Comparison of ENCODE assay signal across 9 cellular contexts in genomic region chr11:114180301-114181055, GRCh38.
DNase-seq lines count a peak whose midpoint lies in the region; ATAC-seq lines count a peak whose summit lies in the region.
"Had no signal": no experiment of that assay in that cellular context is flagged by ENCODE, and none has a peak within 500 bp of the region (broad histone marks: within the 10 kb centered on the region; RNA-seq: fewer than 3 reads in every experiment).

No MANE protein-coding gene starts in this region.

- ATAC-seq in central memory CD8-positive, alpha-beta T cell (replicated peaks; ENCODE audit: extremely low read depth, poor library complexity, severe bottlenecking), result no peak
- ATAC-seq in HG02938 (IDR thresholded peaks at IDR 0.05; ENCODE audit: unreplicated experiment), result no peak

- peaks cover 47% of the 10 kb centered on the region for H3K4me1 Mint-ChIP-seq in central memory CD8-positive, alpha-beta T cell

- no peaks in the 10 kb centered on the region for H3K27me3 Mint-ChIP-seq in central memory CD8-positive, alpha-beta T cell

- H3K4me1 ChIP-seq in urinary bladder (ENCODE audit: insufficient read depth), result no peaks in the 10 kb centered on the region

- H3K27ac Mint-ChIP-seq in central memory CD8-positive, alpha-beta T cell (ENCODE audit: low read depth), result peak overlapping the region; percentile 69

- peaks cover 4% of the 10 kb centered on the region for H3K36me3 Mint-ChIP-seq in central memory CD8-positive, alpha-beta T cell (ENCODE audit: insufficient read depth)

- DNase-seq in NCI-H1105 treated with DMSO at 0.1 percent for 48 hours (lab: John Stamatoyannopoulos, UW) (peak; percentile 42), NCI-H1105 (lab: John Stamatoyannopoulos, UW) (no peak), NCI-H345 treated with DMSO at 0.1 percent for 48 hours (lab: John Stamatoyannopoulos, UW; ENCODE audit: unreplicated experiment) (peak; percentile 43), medulla oblongata (ENCODE audit: extremely low spot score) (peak; percentile 71), GDM1 (lab: John Stamatoyannopoulos, UW) (no peak)
- DNase-seq in central memory CD8-positive, alpha-beta T cell (ENCODE audit: low spot score in 2 of 2), result no peak

- 75% methylated on average over 7 of the region's 7 CpGs for WGBS in urinary bladder

- H3K27ac ChIP-seq in urinary bladder (ENCODE audit: low read depth), result peak overlapping the region; percentile 76
- H3K27ac ChIP-seq: BLaER1 treated with 17β-estradiol and CSF1 and Interleukin-3, amounts not matched to agents 10 nM and 100 nM had no signal

- no peaks in the 10 kb centered on the region for H3K36me3 ChIP-seq in urinary bladder (ENCODE audit: insufficient read depth)
- H3K36me3 ChIP-seq: BLaER1 treated with 17β-estradiol and CSF1 and Interleukin-3, amounts not matched to agents 10 nM and 100 nM had no signal

- H3K4me3 ChIP-seq in urinary bladder (ENCODE audit: low read depth, low read length), result no peak overlapping the region
- H3K4me3 ChIP-seq: BLaER1 treated with 17β-estradiol and CSF1 and Interleukin-3, amounts not matched to agents 10 nM and 100 nM had no signal

- H3K4me3 Mint-ChIP-seq in central memory CD8-positive, alpha-beta T cell, result no peak overlapping the region

- no peaks in the 10 kb centered on the region for H3K9me3 Mint-ChIP-seq in central memory CD8-positive, alpha-beta T cell

Comparison
In these comparisons a context has a peak if more than half of its experiments do, and no peak if none do; other contexts are left out.
1. DNase-seq: peak in NCI-H1105 treated with DMSO at 0.1 percent for 48 hours (single experiment), NCI-H345 treated with DMSO at 0.1 percent for 48 hours (single experiment) and medulla oblongata (single experiment); none in NCI-H1105 (single experiment), central memory CD8-positive, alpha-beta T cell (0 of 2) and GDM1 (single experiment).